ENCODE assay signal across 26 cellular contexts in genomic region chr12:2274733-2275132, GRCh38.
"Had no signal": no experiment of that assay in that cellular context is flagged by ENCODE, and none has a peak within 500 bp of the region (broad histone marks: within the 10 kb centered on the region; RNA-seq: fewer than 3 reads in every experiment).

No MANE protein-coding gene starts in this region.

- ATAC-seq: esophagus mucosa; left lung; naive thymus-derived CD4-positive, alpha-beta T cell; stimulated activated memory B cell treated with anti-CD40 and anti-IgM and Interleukin-4, amounts not matched to agents 10 μg/mL and 1 μg/mL and 100 μg/mL, for 72 hours had no signal

- H3K36me3 ChIP-seq: brain microvascular endothelial cell, left lung, stomach, suprapubic skin, tibial nerve had no signal

- H3K27ac ChIP-seq: brain microvascular endothelial cell, left lung, suprapubic skin, tibial nerve, VCaP had no signal

- H3K27me3 ChIP-seq: brain microvascular endothelial cell, left lung, stomach, suprapubic skin, tibial nerve had no signal

- H3K9me3 ChIP-seq: left lung, stomach, suprapubic skin, tibial nerve had no signal

- H3K4me1 ChIP-seq: left lung, suprapubic skin, tibial nerve had no signal

- DNase-seq: activated CD4-positive, alpha-beta T cell treated with anti-CD3 and anti-CD28 coated beads for 4 hours; activated CD4-positive, alpha-beta T cell treated with anti-CD3 and anti-CD28 coated beads, Interleukin-2, amount 50 U/mL, for 4 hours; activated effector memory CD4-positive, alpha-beta T cell treated with Interleukin-2 at 50 U/mL for 16 hours; activated naive CD4-positive, alpha-beta T cell treated with Interleukin-2 at 50 U/mL for 16 hours; activated naive CD8-positive, alpha-beta T cell treated with anti-CD3 and anti-CD28 coated beads, Interleukin-2, amount 10 ng/mL, durations not matched to agents 7 days and 5 days; amniotic stem cell; brain microvascular endothelial cell; caudate nucleus; cortex of kidney; foreskin fibroblast; head of caudate nucleus; left lung; naive thymus-derived CD4-positive, alpha-beta T cell; occipital lobe; stimulated activated CD4-positive, alpha-beta T cell treated with anti-CD3 and anti-CD28 coated beads, Interleukin-1b, Interleukin-23, amount 100 ng/mL, for 48 hours; stimulated activated CD4-positive, alpha-beta T cell treated with anti-CD3 and anti-CD28 coated beads, Interleukin-4, amount 100 ng/mL, for 4 hours; stimulated activated CD8-positive, alpha-beta memory T cell treated with anti-CD3 and anti-CD28 coated beads, Interleukin-4, amount 100 ng/mL, for 48 hours; stomach; SW 1271; T-helper 9 cell had no signal

- H3K4me3 ChIP-seq: left lung, smooth muscle cell, stomach, suprapubic skin, tibial nerve had no signal
